19 cellular contexts compared by ENCODE assay signal in genomic region chr1:149769216-149769615, GRCh38. TPM values are rescaled to one million over a fixed set of nuclear protein-coding genes. Genes with fewer than 3 reads are reported as not detected.
DNase-seq lines count a peak whose midpoint lies in the region; ATAC-seq and TF ChIP-seq lines count a peak whose summit lies in the region.
"Not testable (repeated sequence)": the region's sequence is repeated elsewhere in the genome, so short reads cannot be mapped to it uniquely, and the experiment has no call there.
"Had no signal": no experiment of that assay in that cellular context is flagged by ENCODE, and none has a peak within 500 bp of the region (broad histone marks: within the 10 kb centered on the region; RNA-seq: fewer than 3 reads in every experiment).

No MANE protein-coding gene starts in this region.

- POLR2A ChIA-PET in naive thymus-derived CD4-positive, alpha-beta T cell (lab: Charles Lee): not testable (repeated sequence)

- not testable (repeated sequence) for H3K9ac ChIP-seq in DND-41 (ENCODE audit: low read depth, low read length)

- intact Hi-C loops in left lung (cut with DNase I); naive thymus-derived CD4-positive, alpha-beta T cell (cut with micrococcal nuclease); upper lobe of right lung (cut with DNase I): not testable (repeated sequence)

- H3K27me3 ChIP-seq in DND-41 (ENCODE audit: insufficient read depth, low read length, poor library complexity); HL-60 (ENCODE audit: insufficient read depth, poor library complexity, severe bottlenecking); left lung; naive thymus-derived CD4-positive, alpha-beta T cell (ENCODE audit: control insufficient read depth in 2 of 2, insufficient read depth in 2 of 2, low read length in 2 of 2); neutrophil; upper lobe of right lung: not testable (repeated sequence)

- H3K4me2 ChIP-seq in DND-41 (ENCODE audit: insufficient read depth, low read length): not testable (repeated sequence)

- CTCF ChIA-PET in naive thymus-derived CD4-positive, alpha-beta T cell (lab: Charles Lee): not testable (repeated sequence)

- not testable (repeated sequence) for H3K9me3 ChIP-seq in DND-41 (ENCODE audit: insufficient read depth, low read length, severe bottlenecking); left lung; naive thymus-derived CD4-positive, alpha-beta T cell (ENCODE audit: control insufficient read depth in 2 of 3, low read length in 3 of 3); neutrophil; upper lobe of right lung

- not testable (repeated sequence) for H3K79me2 ChIP-seq in DND-41 (ENCODE audit: insufficient read depth, low read length)

- ATAC-seq in DND-41 (ENCODE audit: insufficient read depth, low read depth): 0 out of 3 replicates have a peak, but pooled peaks have one; percentile 31
- peak; percentile 19 for ATAC-seq in left lung
- peak; percentile 44 for ATAC-seq in naive thymus-derived CD4-positive, alpha-beta T cell
- ATAC-seq in upper lobe of right lung: peak; percentile 66

- not testable (repeated sequence) for H3K9me3 Mint-ChIP-seq in naive thymus-derived CD4-positive, alpha-beta T cell

- H3K36me3 Mint-ChIP-seq in naive thymus-derived CD4-positive, alpha-beta T cell: not testable (repeated sequence)

- H3K27ac Mint-ChIP-seq in naive thymus-derived CD4-positive, alpha-beta T cell: not testable (repeated sequence)

- H2AFZ ChIP-seq in DND-41 (ENCODE audit: low read depth, low read length): not testable (repeated sequence)

- H3K27me3 Mint-ChIP-seq in naive thymus-derived CD4-positive, alpha-beta T cell: not testable (repeated sequence)

- H4K20me1 ChIP-seq in DND-41 (ENCODE audit: insufficient read depth, low read length): not testable (repeated sequence)

- not testable (repeated sequence) for H3K4me3 Mint-ChIP-seq in naive thymus-derived CD4-positive, alpha-beta T cell

- H3K4me1 Mint-ChIP-seq in naive thymus-derived CD4-positive, alpha-beta T cell: not testable (repeated sequence)

- H3K4me1 ChIP-seq in DND-41 (ENCODE audit: insufficient read depth, low read length): peaks cover 11% of the 10 kb centered on the region
- H3K4me1 ChIP-seq in left lung; naive thymus-derived CD4-positive, alpha-beta T cell (ENCODE audit: control insufficient read depth in 2 of 2, insufficient read depth in 2 of 2, low read length in 2 of 2); neutrophil (ENCODE audit: control insufficient read depth in 1 of 2, insufficient read depth in 1 of 2, low read depth in 1 of 2, low read length in 1 of 2); upper lobe of right lung: not testable (repeated sequence)

- not testable (repeated sequence) for H3K27ac ChIP-seq in DND-41 (ENCODE audit: low read length); left lung; naive thymus-derived CD4-positive, alpha-beta T cell (ENCODE audit: low read depth, low read length); upper lobe of right lung
- H3K27ac ChIP-seq in HL-60 (replicated peaks): peak overlapping the region; percentile 92
- peak overlapping the region; percentile 68 for H3K27ac ChIP-seq in neutrophil

- not testable (repeated sequence) for H3K36me3 ChIP-seq in DND-41 (ENCODE audit: insufficient read depth, low read length); left lung; naive thymus-derived CD4-positive, alpha-beta T cell (ENCODE audit: control insufficient read depth in 2 of 3, insufficient read depth in 3 of 3, low read length in 3 of 3); neutrophil; upper lobe of right lung

- DNase-seq in DND-41; HL-60 (ENCODE audit: low read depth in 1 of 2, low spot score in 1 of 2); left lung; naive thymus-derived CD4-positive, alpha-beta T cell; upper lobe of right lung: not testable (repeated sequence)

- not testable (repeated sequence) for H3K4me3 ChIP-seq in DND-41 (ENCODE audit: low read depth in 1 of 2, low read length in 2 of 2); HL-60 (replicated peaks; ENCODE audit: insufficient read depth, low read length); left lung; naive thymus-derived CD4-positive, alpha-beta T cell (ENCODE audit: low read length); neutrophil (ENCODE audit: low read depth in 1 of 2, low read length in 1 of 2); upper lobe of right lung

- not testable (repeated sequence) for TF ChIP-seq CTCF in DND-41 (IDR thresholded peaks at IDR 0.05; ENCODE audit: borderline replicate concordance, extremely low read depth, low read length, poor library complexity, severe bottlenecking); HL-60 (IDR thresholded peaks at IDR 0.05; ENCODE audit: insufficient read depth, low read length); left lung (IDR thresholded peaks at IDR 0.05); neutrophil (IDR thresholded peaks at IDR 0.05); upper lobe of right lung (IDR thresholded peaks at IDR 0.05)

RNA-seq across cellular contexts. Expression of gene FCGR1A, which starts 13.3 kb away (rescaled TPM):
- total RNA-seq in left lung (10 to 100 TPM; 16.7 to 43.6 TPM), upper lobe of right lung (40.9 TPM)
- total RNA-seq in naive thymus-derived CD4-positive, alpha-beta T cell: 10 to 100 TPM in 1 of 5 experiments, under 1 TPM in 2, not detected in 2; 0.21 to 14.4 (median 0.59) TPM
- polyA plus RNA-seq in naive thymus-derived CD4-positive, alpha-beta T cell: not detected
- total RNA-seq: A172; A673; B cell; Caco-2; Calu3; CD4-positive, CD25-positive, alpha-beta regulatory T cell; CD8-positive, alpha-beta memory T cell; CD8-positive, alpha-beta T cell; Daoy had no signal
- polyA plus RNA-seq: A549; AG04450; BJ; CD4-positive, alpha-beta memory T cell; CD4-positive, CD25-positive, alpha-beta regulatory T cell; CD8-positive, alpha-beta memory T cell had no signal
